In the genomic region with DNA sequence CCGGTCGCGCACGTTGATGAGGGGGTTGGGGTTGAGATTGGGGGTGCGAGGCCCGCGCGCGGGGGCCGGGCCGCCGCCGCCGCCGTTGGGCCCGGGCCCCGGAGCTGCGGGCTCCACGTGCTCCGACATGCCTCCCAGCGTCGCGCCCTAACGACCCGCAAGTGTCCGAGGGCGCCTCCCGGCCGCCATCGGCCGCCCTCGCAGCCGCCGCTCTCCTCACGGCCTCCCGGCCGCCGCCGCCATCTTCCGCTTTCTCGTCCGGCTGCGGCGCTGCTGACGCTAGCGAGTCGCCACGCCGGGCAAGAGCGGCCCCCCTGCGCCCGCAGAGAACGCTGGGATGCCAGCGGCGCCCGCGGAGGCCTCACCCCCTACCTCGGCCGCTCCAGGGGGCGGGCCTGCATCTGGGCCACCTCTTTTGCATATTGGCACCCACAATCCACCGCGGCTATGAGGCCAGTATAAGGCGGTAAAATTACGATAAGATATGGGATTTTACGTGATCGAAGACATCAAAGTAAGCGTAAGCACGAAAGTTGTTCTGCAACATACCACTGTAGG, we compare ENCODE assay signal across 8 cellular contexts. TPM values are rescaled to one million over a fixed set of nuclear protein-coding genes. Genes with fewer than 3 reads are reported as not detected.
DNase-seq lines count a peak whose midpoint lies in the region; ATAC-seq, FAIRE-seq and TF ChIP-seq lines count a peak whose summit lies in the region.

TSS of gene TMEM259 (minus strand) at position 256 of the 558 bp plus-strand sequence. CDS start at position 129, 127 bp downstream.

- CTCF ChIA-PET in mammary epithelial cell (lab: Charles Lee; ENCODE audit: low non-redundant PET): no interaction called here

- no peaks in the 10 kb centered on the region for H3K36me3 ChIP-seq in mammary epithelial cell (ENCODE audit: insufficient read depth, low read length)
- no peaks in the 10 kb centered on the region for H3K36me3 ChIP-seq in small intestine (ENCODE audit: control insufficient read depth in 2 of 2, insufficient read depth in 2 of 2, low read length in 2 of 2)

- no peaks in the 10 kb centered on the region for H3K27me3 ChIP-seq in mammary epithelial cell (ENCODE audit: insufficient read depth, low read length)
- no peaks in the 10 kb centered on the region for H3K27me3 ChIP-seq in small intestine (ENCODE audit: control insufficient read depth in 2 of 2, insufficient read depth in 2 of 2, low read length in 2 of 2)

- 2% methylated on average over 34 of the region's 68 CpGs for WGBS in mammary epithelial cell (ENCODE audit: low coverage, missing lambda C conversion rate)
- 0 to 1% (median 0%) methylated on average over 44 to 68 of the region's 68 CpGs for whole genome bisulfite sequencing in small intestine, 3 donors

- H3K9me3 ChIP-seq in mammary epithelial cell (replicated peaks; ENCODE audit: insufficient read depth, low read length) (no peaks in the 10 kb centered on the region), small intestine (ENCODE audit: control insufficient read depth, low read depth) (no peaks in the 10 kb centered on the region)

- DNase-seq in AG08396 (ENCODE audit: low spot score) (peak; percentile 99), NCI-H226 (peak; percentile 94), mammary epithelial cell (peak; percentile 95), iPS-NIHi11 (ENCODE audit: low spot score) (peak; percentile 95), small intestine (peak; percentile 98)

- intact Hi-C loops in mammary epithelial cell (cut with micrococcal nuclease): loop anchor here (1.0 to 5.0 kb wide), 5 partner anchors 61 to 219 kb away; partner anchors contain the start of genes GPX4 and POLR2E

- BruUV-seq in mammary epithelial cell (replicated peaks; lab: Mats Ljungman, UMichigan): TSS peak; percentile 49

- H3K9ac ChIP-seq in mammary epithelial cell (ENCODE audit: insufficient read depth, low read length): peak within 1 kb of the TSS; percentile 85

- peak; percentile 82 for ATAC-seq in HG03175 (IDR thresholded peaks at IDR 0.05; ENCODE audit: unreplicated experiment)

- no peaks in the 10 kb centered on the region for H4K20me1 ChIP-seq in mammary epithelial cell (ENCODE audit: insufficient read depth, low read length)

- H3K27ac ChIP-seq in mammary epithelial cell (ENCODE audit: insufficient read depth, low read depth, low read length): peak within 1 kb of the TSS; percentile 95
- H3K27ac ChIP-seq in small intestine (ENCODE audit: low read depth in 1 of 2, low read length in 1 of 2): peak within 1 kb of the TSS; percentile 80 to 95

- peak within 1 kb of the TSS; percentile 93 for H3K4me2 ChIP-seq in mammary epithelial cell (ENCODE audit: insufficient read depth, low read depth, low read length)

- TF ChIP-seq CTCF in WI38 (IDR thresholded peaks at IDR 0.05; ENCODE audit: low read depth, low read length) (no peak), mammary epithelial cell (conservative IDR thresholded peaks at IDR 0.05 in 1 of 2, IDR thresholded peaks at IDR 0.05 in 1 of 2; ENCODE audit: extremely low read depth in 1 of 2, insufficient read depth in 1 of 2, low read depth in 1 of 2, low read length in 2 of 2) (no peak)

- dilution Hi-C loops in mammary epithelial cell (cut with HindIII; ENCODE audit: low sequenced_read_pairs): loop anchor here (5.0 kb wide), 1 partner anchor 46 kb away; the partner anchor contains the start of gene ARHGAP45

- H3K4me3 ChIP-seq in WI38 (ENCODE audit: low read depth, low read length) (peak within 1 kb of the TSS; percentile 88), mammary epithelial cell (replicated peaks in 1 of 3; ENCODE audit: insufficient read depth in 1 of 3, low read depth in 2 of 3, low read length in 3 of 3) (peak within 1 kb of the TSS; percentile 72 to 94 (median 92)), small intestine (ENCODE audit: low read depth in 1 of 2, low read length in 2 of 2) (peak within 1 kb of the TSS; percentile 87 to 89)

- peaks cover 41% of the 10 kb centered on the region for H3K4me1 ChIP-seq in mammary epithelial cell (ENCODE audit: insufficient read depth, low read length)
- H3K4me1 ChIP-seq in small intestine (ENCODE audit: control insufficient read depth in 2 of 2, insufficient read depth in 1 of 2, low read depth in 1 of 2, low read length in 1 of 2): peaks cover 6 to 8% of the 10 kb centered on the region in 2 donors

- peak; percentile 84 for TF ChIP-seq POLR2A in GM18951 (IDR thresholded peaks at IDR 0.05; ENCODE audit: extremely low read depth, insufficient read depth, insufficient read length)

- FAIRE-seq in small intestine (lab: Jason Lieb, UNC): no peak

- H3K79me2 ChIP-seq in mammary epithelial cell (ENCODE audit: insufficient read depth, low read length): peaks cover 50% of the 10 kb centered on the region

- peak within 1 kb of the TSS; percentile 74 for H2AFZ ChIP-seq in mammary epithelial cell (ENCODE audit: low read depth, low read length)

- in situ Hi-C loops in GM18951 (cut with MboI; ENCODE audit: low sequenced_read_pairs, unreplicated experiment): no loop called here
- in situ Hi-C loops in mammary epithelial cell (cut with MboI; ENCODE audit: low sequenced_read_pairs in 2 of 2): no loop called here

RNA-seq across cellular contexts. Expression of gene TMEM259, which starts in this region (rescaled TPM):
- total RNA-seq in mammary epithelial cell: 100 to 1,000 TPM; 104 to 152 TPM
- polyA plus RNA-seq in mammary epithelial cell: 122 TPM
- 81.8 TPM for polyA minus RNA-seq in mammary epithelial cell
- 100 to 1,000 TPM; 153 to 313 (median 219) TPM for polyA plus RNA-seq in small intestine

Comparison
In these comparisons a context has a peak if more than half of its experiments do, and no peak if none do; other contexts are left out.
1. Peak in every context shown above with its lines: DNase-seq, ATAC-seq, H3K4me3 ChIP-seq and H3K27ac ChIP-seq.